In the genomic region with DNA sequence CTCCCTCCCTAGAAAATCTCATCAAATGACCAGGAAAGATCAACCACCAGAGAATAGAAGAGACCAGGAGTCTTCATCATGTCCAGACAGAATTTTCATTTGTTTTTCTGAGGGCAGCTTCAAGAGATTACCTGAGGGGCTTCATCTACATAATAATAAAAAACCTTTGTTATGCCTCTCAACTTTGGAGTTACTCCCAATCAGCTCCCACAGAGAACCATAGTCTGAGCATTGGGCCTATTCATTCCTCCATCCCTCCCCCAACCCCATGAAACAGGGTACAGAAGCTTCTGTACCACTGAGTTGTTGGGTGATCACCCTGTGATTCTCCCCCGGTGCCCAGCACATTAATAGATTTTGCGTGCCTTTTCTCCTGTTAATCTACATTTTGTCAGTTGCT, we compare ENCODE assay signal across 1 cellular context.
TF ChIP-seq lines count a peak whose summit lies in the region.

No MANE protein-coding gene starts in this region.

TF ChIP-seq in H1, 55 proteins besides CTCF, POLR2A, EP300 and RAD21:
- TF ChIP-seq SAP30 (IDR thresholded peaks at IDR 0.05; ENCODE audit: insufficient read depth, insufficient replicate concordance, low read length): no peak
- no peak for TF ChIP-seq EZH2 (IDR thresholded peaks at IDR 0.05; ENCODE audit: low read depth, low read length, severe bottlenecking)
- TF ChIP-seq POLR2AphosphoS5 (IDR thresholded peaks at IDR 0.05; ENCODE audit: low read depth, low read length): no peak
- 0 out of 4 replicates have a peak, but pooled peaks of 1 of the 2 experiments have one; percentile 40 for TF ChIP-seq HDAC2 (IDR thresholded peaks at IDR 0.05; ENCODE audit: borderline replicate concordance in 1 of 2, low read depth in 2 of 2, low read length in 2 of 2)
- TF ChIP-seq SIRT6 (IDR thresholded peaks at IDR 0.05; ENCODE audit: low read length): no peak
- TF ChIP-seq, protein P1, sequence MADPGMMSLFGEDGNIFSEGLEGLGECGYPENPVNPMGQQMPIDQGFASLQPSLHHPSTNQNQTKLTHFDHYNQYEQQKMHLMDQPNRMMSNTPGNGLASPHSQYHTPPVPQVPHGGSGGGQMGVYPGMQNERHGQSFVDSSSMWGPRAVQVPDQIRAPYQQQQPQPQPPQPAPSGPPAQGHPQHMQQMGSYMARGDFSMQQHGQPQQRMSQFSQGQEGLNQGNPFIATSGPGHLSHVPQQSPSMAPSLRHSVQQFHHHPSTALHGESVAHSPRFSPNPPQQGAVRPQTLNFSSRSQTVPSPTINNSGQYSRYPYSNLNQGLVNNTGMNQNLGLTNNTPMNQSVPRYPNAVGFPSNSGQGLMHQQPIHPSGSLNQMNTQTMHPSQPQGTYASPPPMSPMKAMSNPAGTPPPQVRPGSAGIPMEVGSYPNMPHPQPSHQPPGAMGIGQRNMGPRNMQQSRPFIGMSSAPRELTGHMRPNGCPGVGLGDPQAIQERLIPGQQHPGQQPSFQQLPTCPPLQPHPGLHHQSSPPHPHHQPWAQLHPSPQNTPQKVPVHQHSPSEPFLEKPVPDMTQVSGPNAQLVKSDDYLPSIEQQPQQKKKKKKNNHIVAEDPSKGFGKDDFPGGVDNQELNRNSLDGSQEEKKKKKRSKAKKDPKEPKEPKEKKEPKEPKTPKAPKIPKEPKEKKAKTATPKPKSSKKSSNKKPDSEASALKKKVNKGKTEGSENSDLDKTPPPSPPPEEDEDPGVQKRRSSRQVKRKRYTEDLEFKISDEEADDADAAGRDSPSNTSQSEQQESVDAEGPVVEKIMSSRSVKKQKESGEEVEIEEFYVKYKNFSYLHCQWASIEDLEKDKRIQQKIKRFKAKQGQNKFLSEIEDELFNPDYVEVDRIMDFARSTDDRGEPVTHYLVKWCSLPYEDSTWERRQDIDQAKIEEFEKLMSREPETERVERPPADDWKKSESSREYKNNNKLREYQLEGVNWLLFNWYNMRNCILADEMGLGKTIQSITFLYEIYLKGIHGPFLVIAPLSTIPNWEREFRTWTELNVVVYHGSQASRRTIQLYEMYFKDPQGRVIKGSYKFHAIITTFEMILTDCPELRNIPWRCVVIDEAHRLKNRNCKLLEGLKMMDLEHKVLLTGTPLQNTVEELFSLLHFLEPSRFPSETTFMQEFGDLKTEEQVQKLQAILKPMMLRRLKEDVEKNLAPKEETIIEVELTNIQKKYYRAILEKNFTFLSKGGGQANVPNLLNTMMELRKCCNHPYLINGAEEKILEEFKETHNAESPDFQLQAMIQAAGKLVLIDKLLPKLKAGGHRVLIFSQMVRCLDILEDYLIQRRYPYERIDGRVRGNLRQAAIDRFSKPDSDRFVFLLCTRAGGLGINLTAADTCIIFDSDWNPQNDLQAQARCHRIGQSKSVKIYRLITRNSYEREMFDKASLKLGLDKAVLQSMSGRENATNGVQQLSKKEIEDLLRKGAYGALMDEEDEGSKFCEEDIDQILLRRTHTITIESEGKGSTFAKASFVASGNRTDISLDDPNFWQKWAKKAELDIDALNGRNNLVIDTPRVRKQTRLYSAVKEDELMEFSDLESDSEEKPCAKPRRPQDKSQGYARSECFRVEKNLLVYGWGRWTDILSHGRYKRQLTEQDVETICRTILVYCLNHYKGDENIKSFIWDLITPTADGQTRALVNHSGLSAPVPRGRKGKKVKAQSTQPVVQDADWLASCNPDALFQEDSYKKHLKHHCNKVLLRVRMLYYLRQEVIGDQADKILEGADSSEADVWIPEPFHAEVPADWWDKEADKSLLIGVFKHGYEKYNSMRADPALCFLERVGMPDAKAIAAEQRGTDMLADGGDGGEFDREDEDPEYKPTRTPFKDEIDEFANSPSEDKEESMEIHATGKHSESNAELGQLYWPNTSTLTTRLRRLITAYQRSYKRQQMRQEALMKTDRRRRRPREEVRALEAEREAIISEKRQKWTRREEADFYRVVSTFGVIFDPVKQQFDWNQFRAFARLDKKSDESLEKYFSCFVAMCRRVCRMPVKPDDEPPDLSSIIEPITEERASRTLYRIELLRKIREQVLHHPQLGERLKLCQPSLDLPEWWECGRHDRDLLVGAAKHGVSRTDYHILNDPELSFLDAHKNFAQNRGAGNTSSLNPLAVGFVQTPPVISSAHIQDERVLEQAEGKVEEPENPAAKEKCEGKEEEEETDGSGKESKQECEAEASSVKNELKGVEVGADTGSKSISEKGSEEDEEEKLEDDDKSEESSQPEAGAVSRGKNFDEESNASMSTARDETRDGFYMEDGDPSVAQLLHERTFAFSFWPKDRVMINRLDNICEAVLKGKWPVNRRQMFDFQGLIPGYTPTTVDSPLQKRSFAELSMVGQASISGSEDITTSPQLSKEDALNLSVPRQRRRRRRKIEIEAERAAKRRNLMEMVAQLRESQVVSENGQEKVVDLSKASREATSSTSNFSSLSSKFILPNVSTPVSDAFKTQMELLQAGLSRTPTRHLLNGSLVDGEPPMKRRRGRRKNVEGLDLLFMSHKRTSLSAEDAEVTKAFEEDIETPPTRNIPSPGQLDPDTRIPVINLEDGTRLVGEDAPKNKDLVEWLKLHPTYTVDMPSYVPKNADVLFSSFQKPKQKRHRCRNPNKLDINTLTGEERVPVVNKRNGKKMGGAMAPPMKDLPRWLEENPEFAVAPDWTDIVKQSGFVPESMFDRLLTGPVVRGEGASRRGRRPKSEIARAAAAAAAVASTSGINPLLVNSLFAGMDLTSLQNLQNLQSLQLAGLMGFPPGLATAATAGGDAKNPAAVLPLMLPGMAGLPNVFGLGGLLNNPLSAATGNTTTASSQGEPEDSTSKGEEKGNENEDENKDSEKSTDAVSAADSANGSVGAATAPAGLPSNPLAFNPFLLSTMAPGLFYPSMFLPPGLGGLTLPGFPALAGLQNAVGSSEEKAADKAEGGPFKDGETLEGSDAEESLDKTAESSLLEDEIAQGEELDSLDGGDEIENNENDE (IDR thresholded peaks at IDR 0.05; ENCODE audit: insufficient replicate concordance, low read length): peak; percentile 64
- no peak for TF ChIP-seq CEBPB (IDR thresholded peaks at IDR 0.05; ENCODE audit: low read depth, low read length)
- TF ChIP-seq JUND (IDR thresholded peaks at IDR 0.05; ENCODE audit: low read length): no peak
- no peak for TF ChIP-seq TAF1 (IDR thresholded peaks at IDR 0.05; ENCODE audit: low read depth, low read length)
- no peak for TF ChIP-seq FOSL1 (IDR thresholded peaks at IDR 0.05; ENCODE audit: insufficient read depth, low read depth, low read length)
- no peak for TF ChIP-seq EGR1 (IDR thresholded peaks at IDR 0.05; ENCODE audit: borderline replicate concordance, low read depth, low read length)
- TF ChIP-seq TBP (IDR thresholded peaks at IDR 0.05; ENCODE audit: low read depth, low read length): no peak
- no peak for TF ChIP-seq SIN3A (conservative IDR thresholded peaks at IDR 0.05 in 1 of 2, IDR thresholded peaks at IDR 0.05 in 1 of 2; ENCODE audit: low read depth in 1 of 2, low read length in 2 of 2)
- TF ChIP-seq BCL11A (IDR thresholded peaks at IDR 0.05; ENCODE audit: low read depth in 2 of 2, low read length in 2 of 2): peak in 1 of 2 experiments; percentile 74
- TF ChIP-seq SP1 (IDR thresholded peaks at IDR 0.05; ENCODE audit: low read depth, low read length): peak; percentile 83
- no peak for TF ChIP-seq GTF2F1 (IDR thresholded peaks at IDR 0.05; ENCODE audit: borderline replicate concordance, low read depth, low read length)
- TF ChIP-seq GABPA (IDR thresholded peaks at IDR 0.05; ENCODE audit: borderline replicate concordance, insufficient read depth, low read length): no peak
- TF ChIP-seq BACH1 (IDR thresholded peaks at IDR 0.05; ENCODE audit: low read length): no peak
- TF ChIP-seq RNF2 (IDR thresholded peaks at IDR 0.05; ENCODE audit: borderline replicate concordance, low read depth, low read length, missing control alignments, poor library complexity, severe bottlenecking): no peak
- TF ChIP-seq, protein P2, sequence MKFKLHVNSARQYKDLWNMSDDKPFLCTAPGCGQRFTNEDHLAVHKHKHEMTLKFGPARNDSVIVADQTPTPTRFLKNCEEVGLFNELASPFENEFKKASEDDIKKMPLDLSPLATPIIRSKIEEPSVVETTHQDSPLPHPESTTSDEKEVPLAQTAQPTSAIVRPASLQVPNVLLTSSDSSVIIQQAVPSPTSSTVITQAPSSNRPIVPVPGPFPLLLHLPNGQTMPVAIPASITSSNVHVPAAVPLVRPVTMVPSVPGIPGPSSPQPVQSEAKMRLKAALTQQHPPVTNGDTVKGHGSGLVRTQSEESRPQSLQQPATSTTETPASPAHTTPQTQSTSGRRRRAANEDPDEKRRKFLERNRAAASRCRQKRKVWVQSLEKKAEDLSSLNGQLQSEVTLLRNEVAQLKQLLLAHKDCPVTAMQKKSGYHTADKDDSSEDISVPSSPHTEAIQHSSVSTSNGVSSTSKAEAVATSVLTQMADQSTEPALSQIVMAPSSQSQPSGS (IDR thresholded peaks at IDR 0.05; ENCODE audit: low read length): no peak
- no peak for TF ChIP-seq KDM5A (IDR thresholded peaks at IDR 0.05; ENCODE audit: low read length)
- no peak for TF ChIP-seq TAF7 (optimal IDR thresholded peaks at IDR 0.05; ENCODE audit: borderline replicate concordance, low read depth, low read length)
- TF ChIP-seq NRF1 (IDR thresholded peaks at IDR 0.05; ENCODE audit: low read depth, low read length): no peak
- TF ChIP-seq, protein P3, sequence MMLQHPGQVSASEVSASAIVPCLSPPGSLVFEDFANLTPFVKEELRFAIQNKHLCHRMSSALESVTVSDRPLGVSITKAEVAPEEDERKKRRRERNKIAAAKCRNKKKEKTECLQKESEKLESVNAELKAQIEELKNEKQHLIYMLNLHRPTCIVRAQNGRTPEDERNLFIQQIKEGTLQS (IDR thresholded peaks at IDR 0.05; ENCODE audit: insufficient read depth, low read depth, low read length): no peak
- no peak for TF ChIP-seq RFX5 (IDR thresholded peaks at IDR 0.05; ENCODE audit: borderline replicate concordance, low read depth, low read length)
- TF ChIP-seq KDM4A (IDR thresholded peaks at IDR 0.05; ENCODE audit: low read depth, low read length, severe bottlenecking): no peak
- TF ChIP-seq CHD1 (IDR thresholded peaks at IDR 0.05; ENCODE audit: low read depth, low read length): no peak
- no peak for TF ChIP-seq SP4 (IDR thresholded peaks at IDR 0.05; ENCODE audit: low read length)
- TF ChIP-seq, protein P4, sequence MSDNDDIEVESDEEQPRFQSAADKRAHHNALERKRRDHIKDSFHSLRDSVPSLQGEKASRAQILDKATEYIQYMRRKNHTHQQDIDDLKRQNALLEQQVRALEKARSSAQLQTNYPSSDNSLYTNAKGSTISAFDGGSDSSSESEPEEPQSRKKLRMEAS (IDR thresholded peaks at IDR 0.05): no peak
- TF ChIP-seq YY1 (IDR thresholded peaks at IDR 0.05; ENCODE audit: low read depth, low read length): no peak
- TF ChIP-seq NANOG (IDR thresholded peaks at IDR 0.05; ENCODE audit: insufficient read depth, low read depth, low read length, poor library complexity, severe bottlenecking): peak; percentile 98
- no peak for TF ChIP-seq ZNF274 (IDR thresholded peaks at IDR 0.05; ENCODE audit: borderline replicate concordance, extremely low read depth, low read length)
- TF ChIP-seq POU5F1 (IDR thresholded peaks at IDR 0.05; ENCODE audit: low read depth, low read length): peak; percentile 90; the same call in 1 of the 2 replicates
- no peak for TF ChIP-seq CBX5 (IDR thresholded peaks at IDR 0.05; ENCODE audit: low read depth, low read length)
- TF ChIP-seq SRF (IDR thresholded peaks at IDR 0.05; ENCODE audit: low read depth, low read length): no peak
- TF ChIP-seq RBBP5 (IDR thresholded peaks at IDR 0.05; ENCODE audit: borderline replicate concordance, low read depth, low read length): no peak
- TF ChIP-seq JUN (IDR thresholded peaks at IDR 0.05; ENCODE audit: low read depth, low read length): no peak
- no peak for TF ChIP-seq MAFK (IDR thresholded peaks at IDR 0.05; ENCODE audit: low read depth, low read length)
- TF ChIP-seq ASH2L (IDR thresholded peaks at IDR 0.05; ENCODE audit: low read length): peak; percentile 41
- TF ChIP-seq, protein P5, sequence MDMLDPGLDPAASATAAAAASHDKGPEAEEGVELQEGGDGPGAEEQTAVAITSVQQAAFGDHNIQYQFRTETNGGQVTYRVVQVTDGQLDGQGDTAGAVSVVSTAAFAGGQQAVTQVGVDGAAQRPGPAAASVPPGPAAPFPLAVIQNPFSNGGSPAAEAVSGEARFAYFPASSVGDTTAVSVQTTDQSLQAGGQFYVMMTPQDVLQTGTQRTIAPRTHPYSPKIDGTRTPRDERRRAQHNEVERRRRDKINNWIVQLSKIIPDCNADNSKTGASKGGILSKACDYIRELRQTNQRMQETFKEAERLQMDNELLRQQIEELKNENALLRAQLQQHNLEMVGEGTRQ (IDR thresholded peaks at IDR 0.05; ENCODE audit: low read length): no peak
- TF ChIP-seq TEAD4 (IDR thresholded peaks at IDR 0.05; ENCODE audit: low read depth, low read length): no peak
- no peak for TF ChIP-seq CBX8 (IDR thresholded peaks at IDR 0.05; ENCODE audit: borderline replicate concordance, low read depth, low read length)
- no peak for TF ChIP-seq SP2 (IDR thresholded peaks at IDR 0.05; ENCODE audit: low read length)
- no peak for TF ChIP-seq CHD2 (IDR thresholded peaks at IDR 0.05; ENCODE audit: low read length)
TF ChIP-seq in H1: peak in this region for 7.
